Comparison of ENCODE assay signal across 8 cellular contexts in genomic region chr5:132228241-132229035, GRCh38. TPM values are rescaled to one million over a fixed set of nuclear protein-coding genes. Genes with fewer than 3 reads are reported as not detected.
DNase-seq lines count a peak whose midpoint lies in the region; ATAC-seq and TF ChIP-seq lines count a peak whose summit lies in the region.

No MANE protein-coding gene starts in this region.

- H3K9me3 ChIP-seq in GM23248 (ENCODE audit: low read depth) (no peaks in the 10 kb centered on the region), right atrium auricular region (no peaks in the 10 kb centered on the region), gastrocnemius medialis (no peaks in the 10 kb centered on the region)

- CTCF ChIA-PET in WTC11 (lab: Charles Lee) = interaction anchor here (0.6 to 3.9 kb wide), 13 partner anchors 10 to 431 kb away, joined by 3 to 55 read pairs (median 4); partner anchors contain the start of genes FNIP1 and PDLIM4

- in situ Hi-C loops in GM23248 (cut with MboI) (no loop called here), gastrocnemius medialis (cut with MboI; ENCODE audit: low sequenced_read_pairs in 4 of 4) (no loop called here)

- H3K9me2 ChIP-seq in GM23248 (ENCODE audit: insufficient read depth) = no peaks in the 10 kb centered on the region

- H3K27ac ChIP-seq in GM23248 = 0 out of 2 replicates have a peak overlapping the region, but pooled peaks have one; percentile 99
- H3K27ac ChIP-seq in right atrium auricular region = peak overlapping the region; percentile 91 to 98
- H3K27ac ChIP-seq in gastrocnemius medialis = peak overlapping the region; percentile 74 to 88 (median 84)

- TF ChIP-seq CTCF in WTC11 (IDR thresholded peaks at IDR 0.05) = no peak
- no peak for TF ChIP-seq CTCF in right atrium auricular region (IDR thresholded peaks at IDR 0.05)
- TF ChIP-seq CTCF in gastrocnemius medialis (IDR thresholded peaks at IDR 0.05 in 4 of 5, conservative IDR thresholded peaks at IDR 0.05 in 1 of 5) = no peak

- H3K27ac Mint-ChIP-seq in WTC11 = no peak overlapping the region

- H3K4me2 ChIP-seq in GM23248 (ENCODE audit: unreplicated experiment) = peak overlapping the region; percentile 83

- H2AFZ ChIP-seq in GM23248 = peak overlapping the region; percentile 49

- no peaks in the 10 kb centered on the region for H3K36me3 Mint-ChIP-seq in WTC11

- H3K27me3 Mint-ChIP-seq in WTC11 (ENCODE audit: low read depth) = peaks cover 41% of the 10 kb centered on the region

- peak overlapping the region; percentile 94 for H3K9ac ChIP-seq in GM23248

- peaks cover 32% of the 10 kb centered on the region for H3F3A ChIP-seq in GM23248 (ENCODE audit: insufficient read depth)

- no peak for ATAC-seq in WTC11
- no peak for ATAC-seq in gastrocnemius medialis
- ATAC-seq in GM21723 (IDR thresholded peaks at IDR 0.05; ENCODE audit: unreplicated experiment) = no peak
- ATAC-seq in HG03095 (IDR thresholded peaks at IDR 0.05; ENCODE audit: unreplicated experiment) = no peak
- ATAC-seq in HG03342 (IDR thresholded peaks at IDR 0.05; ENCODE audit: unreplicated experiment) = no peak

- H4K20me1 ChIP-seq in GM23248 (ENCODE audit: insufficient read depth) = no peaks in the 10 kb centered on the region

- no peaks in the 10 kb centered on the region for H3K9me3 Mint-ChIP-seq in WTC11

- H3K27me3 ChIP-seq in GM23248 (replicated peaks; ENCODE audit: insufficient read depth) = no peaks in the 10 kb centered on the region
- H3K27me3 ChIP-seq in right atrium auricular region = no peaks in the 10 kb centered on the region
- H3K27me3 ChIP-seq in gastrocnemius medialis = no peaks in the 10 kb centered on the region

- H3K4me3 Mint-ChIP-seq in WTC11 = peak overlapping the region; percentile 61

- 75 to 83% methylated on average over 18 to 25 of the region's 27 CpGs for WGBS in GM23248 (ENCODE audit: low coverage in 1 of 2, low lambda C conversion rate in 2 of 2, missing lambda C conversion rate in 2 of 2), 2 experiments

- peaks cover 23% of the 10 kb centered on the region for H3K4me1 Mint-ChIP-seq in WTC11

- DNase-seq in GM23248 (no peak), WTC11 (ENCODE audit: low spot score) (no peak), right atrium auricular region (ENCODE audit: low spot score) (no peak), gastrocnemius medialis (no peak), GM19240 (ENCODE audit: insufficient read length, low spot score) (no peak)

- peaks cover 25% of the 10 kb centered on the region for H3K79me2 ChIP-seq in GM23248 (ENCODE audit: insufficient read depth)

- TF ChIP-seq POLR2A in gastrocnemius medialis (IDR thresholded peaks at IDR 0.05) = no peak

- H3K4me3 ChIP-seq in GM23248 = peak overlapping the region; percentile 81
- H3K4me3 ChIP-seq in right atrium auricular region = peak overlapping the region; percentile 77 to 80
- H3K4me3 ChIP-seq in gastrocnemius medialis = peak overlapping the region; percentile 67 to 80 (median 72)

- intact Hi-C loops in gastrocnemius medialis (cut with DNase I; ENCODE audit: low total_unique reads) = loop anchor here (5.0 kb wide), 2 partner anchors 36 to 134 kb away; no protein-coding TSS in a partner anchor

- H3K4me1 ChIP-seq in GM23248 (ENCODE audit: insufficient read depth) = peaks cover 33% of the 10 kb centered on the region
- peaks cover 0 to 46% of the 10 kb centered on the region in 2 donors for H3K4me1 ChIP-seq in right atrium auricular region
- peaks cover 30 to 35% of the 10 kb centered on the region in 2 donors for H3K4me1 ChIP-seq in gastrocnemius medialis

- no peaks in the 10 kb centered on the region for H3K36me3 ChIP-seq in GM23248 (ENCODE audit: low read depth)
- H3K36me3 ChIP-seq in right atrium auricular region = no peaks in the 10 kb centered on the region
- no peaks in the 10 kb centered on the region for H3K36me3 ChIP-seq in gastrocnemius medialis

- POLR2A ChIA-PET in WTC11 (lab: Charles Lee) = interaction anchor here (0.8 to 1.0 kb wide), 2 partner anchors 10 to 34 kb away, joined by 3 to 4 read pairs; no protein-coding TSS in a partner anchor

TF ChIP-seq in WTC11, 78 proteins besides CTCF, POLR2A, EP300 and RAD21:
- TF ChIP-seq MAX (CRISPR knock-in tag; IDR thresholded peaks at IDR 0.05) (no peak), HMGA2 (CRISPR knock-in tag; IDR thresholded peaks at IDR 0.05) (no peak), CDX4 (CRISPR knock-in tag; IDR thresholded peaks at IDR 0.05; ENCODE audit: borderline replicate concordance) (no peak), NFYB (CRISPR knock-in tag; conservative IDR thresholded peaks at IDR 0.05; ENCODE audit: low read depth) (no peak), HMGXB4 (CRISPR knock-in tag; IDR thresholded peaks at IDR 0.05) (no peak)

RNA-seq across cellular contexts. Expression of gene P4HA2, which starts 0.8 kb away (rescaled TPM):
- 337 and 352 TPM in 2 replicates for total RNA-seq in GM23248 (2014; rRNA removed; shearing (Covaris generic))
- polyA plus RNA-seq in GM23248 (2016; fragmentation: Nextera tagmentation; extraction: Ambion mirVana) = 353 and 374 TPM in 2 replicates
- total RNA-seq in WTC11 (2021) = 15.1 to 19.0 TPM (median 17.8 TPM) in 3 replicates
- total RNA-seq in right atrium auricular region = 10 to 100 TPM; 60.5 to 65.4 TPM
- 10 to 100 TPM in 2 of 4 donors, 1 to 10 TPM in 2; 5.8 to 15.7 (median 10.3) TPM for total RNA-seq in gastrocnemius medialis

RNA-seq across cellular contexts. Expression of gene PDLIM4, which starts 29.1 kb away (rescaled TPM):
- 84.4 and 107 TPM in 2 replicates for total RNA-seq in GM23248 (2014; rRNA removed; shearing (Covaris generic))
- polyA plus RNA-seq in GM23248 (2016; fragmentation: Nextera tagmentation; extraction: Ambion mirVana) = 153 and 156 TPM in 2 replicates
- 10.6 to 15.2 TPM (median 11.4 TPM) in 3 replicates for total RNA-seq in WTC11 (2021)
- total RNA-seq in right atrium auricular region = 10 to 100 TPM; 13.4 to 96.7 TPM
- total RNA-seq in gastrocnemius medialis = 1 to 10 TPM in 3 of 4 donors, under 1 TPM in 1; 0.66 to 8.0 (median 5.3) TPM
